ENCODE assay signal across 27 cellular contexts in genomic region chrX:109954955-109955354, GRCh38.
"Had no signal": no experiment of that assay in that cellular context is flagged by ENCODE, and none has a peak within 500 bp of the region (broad histone marks: within the 10 kb centered on the region; RNA-seq: fewer than 3 reads in every experiment).

No MANE protein-coding gene starts in this region.

- H3K27me3 Mint-ChIP-seq: activated naive CD8-positive, alpha-beta T cell treated with anti-CD3 and anti-CD28 coated beads, Interleukin-2, amount 10 ng/mL, durations not matched to agents 7 days and 5 days had no signal

- ATAC-seq: activated CD4-positive, CD25-positive, alpha-beta regulatory T cell treated with anti-CD3 and anti-CD28 coated beads, Interleukin-2, amount 50 U/mL, for 24 hours; activated CD8-positive, alpha-beta T cell treated with anti-CD3 and anti-CD28 coated beads, Interleukin-2, amount 10 ng/mL, durations not matched to agents 7 days and 5 days; body of pancreas had no signal

- H3K4me1 ChIP-seq: adrenal gland, body of pancreas, Peyer's patch, SJSA1 had no signal

- H3K4me3 Mint-ChIP-seq: activated CD8-positive, alpha-beta T cell treated with anti-CD3 and anti-CD28 coated beads, Interleukin-2, amount 10 ng/mL, durations not matched to agents 7 days and 5 days; activated naive CD8-positive, alpha-beta T cell treated with anti-CD3 and anti-CD28 coated beads, Interleukin-2, amount 10 ng/mL, durations not matched to agents 7 days and 5 days; T-helper 1 cell treated with Interleukin-12 subunit alpha and Interleukin-12 subunit beta and Interleukin-4 antibody, amounts not matched to agents 30 μg/mL and 1 μg/mL, for 36 hours had no signal

- H3K9me3 ChIP-seq: adrenal gland, body of pancreas, MG63, Peyer's patch, SJSA1 had no signal

- DNase-seq: activated CD4-positive, alpha-beta T cell treated with anti-CD3 and anti-CD28 coated beads for 48 hours; activated CD4-positive, alpha-beta T cell treated with anti-CD3 and anti-CD28 coated beads, Interleukin-2, amount 50 U/mL, for 4 hours; activated CD8-positive, alpha-beta memory T cell treated with anti-CD3 and anti-CD28 coated beads, Interleukin-2, amount 50 U/mL, for 48 hours; activated CD8-positive, alpha-beta T cell treated with anti-CD3 and anti-CD28 coated beads, Interleukin-2, amount 10 ng/mL, durations not matched to agents 7 days and 5 days; activated naive CD4-positive, alpha-beta T cell treated with anti-CD3 and anti-CD28 coated beads, Interleukin-2, amount 50 U/mL, for 16 hours; activated naive CD8-positive, alpha-beta T cell treated with anti-CD3 and anti-CD28 coated beads, Interleukin-2, amount 10 ng/mL, durations not matched to agents 7 days and 5 days; activated T-cell treated with anti-CD3 and anti-CD28 coated beads, Interleukin-2, amount 50 U/mL, for 1 hour; aorta; body of pancreas; Kasumi-1; MV-4-11; NCI-H1092 treated with DMSO at 0.1 percent for 48 hours; NCI-H1417 treated with DMSO at 0.1 percent for 48 hours; NCI-H1694 treated with DMSO at 0.1 percent for 48 hours; NCI-H2029 treated with DMSO at 0.1 percent for 48 hours; NCI-H510A treated with DMSO at 0.1 percent for 48 hours; NCI-H69; NK-92 treated with Interleukin-12 subunit alpha and Interleukin-12 subunit beta, amount 100 ng/mL, for 24 hours; Peyer's patch; SHP77 had no signal

- H3K4me3 ChIP-seq: adrenal gland, body of pancreas, cardiac muscle cell, MG63, Peyer's patch, SJSA1 had no signal

- H3K27ac Mint-ChIP-seq: activated CD8-positive, alpha-beta T cell treated with anti-CD3 and anti-CD28 coated beads, Interleukin-2, amount 10 ng/mL, durations not matched to agents 7 days and 5 days; activated naive CD8-positive, alpha-beta T cell treated with anti-CD3 and anti-CD28 coated beads, Interleukin-2, amount 10 ng/mL, durations not matched to agents 7 days and 5 days; T-helper 1 cell treated with Interleukin-12 subunit alpha and Interleukin-12 subunit beta and Interleukin-4 antibody, amounts not matched to agents 30 μg/mL and 1 μg/mL, for 36 hours had no signal

- H3K36me3 Mint-ChIP-seq: activated naive CD8-positive, alpha-beta T cell treated with anti-CD3 and anti-CD28 coated beads, Interleukin-2, amount 10 ng/mL, durations not matched to agents 7 days and 5 days had no signal

- H3K36me3 ChIP-seq: adrenal gland, cardiac muscle cell, MG63, Peyer's patch, SJSA1 had no signal

- H3K9me3 Mint-ChIP-seq: T-helper 1 cell treated with Interleukin-12 subunit alpha and Interleukin-12 subunit beta and Interleukin-4 antibody, amounts not matched to agents 30 μg/mL and 1 μg/mL, for 36 hours had no signal

- H3K27me3 ChIP-seq: body of pancreas, cardiac muscle cell, MG63, Peyer's patch, SJSA1 had no signal

- H3K27ac ChIP-seq: adrenal gland, body of pancreas, cardiac muscle cell, Peyer's patch, SJSA1 had no signal

- FAIRE-seq: colon had no signal
